Comparison of ENCODE assay signal across 8 cellular contexts in the genomic region with DNA sequence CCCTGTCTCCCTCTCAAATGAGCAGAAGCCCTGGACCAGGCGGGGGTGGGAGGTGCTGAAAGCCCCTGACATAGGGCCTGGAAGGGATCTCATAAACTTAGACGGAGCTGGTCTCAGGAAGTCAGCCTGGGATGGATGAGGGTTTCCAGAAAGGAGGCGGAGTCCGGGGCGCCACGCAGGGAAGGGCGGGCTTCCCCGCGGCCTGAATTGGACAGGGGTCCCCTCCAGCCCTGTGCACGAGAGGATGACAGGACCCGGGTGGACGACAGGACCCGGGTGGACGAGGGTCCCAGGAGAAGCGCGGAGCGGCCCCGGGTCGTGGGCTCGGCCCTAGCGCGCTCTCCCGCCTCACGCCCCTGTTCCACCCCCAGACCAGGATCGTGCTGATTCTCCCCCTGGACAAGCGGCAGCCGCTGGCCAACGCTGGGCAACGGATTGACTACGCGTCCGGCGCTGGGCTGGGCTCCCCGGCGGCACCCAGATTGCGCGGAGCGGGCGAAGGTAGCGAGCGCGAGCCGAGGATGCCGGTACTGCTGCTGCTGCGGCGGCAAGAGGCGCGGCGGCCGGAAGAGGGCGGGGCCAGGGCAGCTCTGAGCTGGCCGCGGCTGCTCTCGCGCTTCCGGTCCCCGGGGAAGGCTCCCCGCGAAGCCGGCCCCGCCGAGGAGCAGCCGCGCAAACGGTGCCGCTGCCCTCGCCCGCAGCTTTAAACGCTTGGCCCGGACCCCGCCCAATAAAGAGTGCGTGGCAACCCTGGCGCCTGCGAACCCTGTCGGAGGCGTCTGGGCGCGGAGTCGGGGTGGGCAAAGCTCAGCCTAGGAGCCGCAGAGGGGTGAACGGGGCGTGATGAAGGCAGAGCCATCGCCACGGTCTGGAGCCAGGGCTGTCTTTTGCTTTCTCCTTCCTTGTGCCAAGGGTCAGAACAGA. TPM values are rescaled to one million over a fixed set of nuclear protein-coding genes. Genes with fewer than 3 reads are reported as not detected.
A peak's percentile ranks its signal among the peaks of the same experiment; 100 is the strongest.
DNase-seq lines count a peak whose midpoint lies in the region; ATAC-seq, FAIRE-seq and TF ChIP-seq lines count a peak whose summit lies in the region.

No MANE protein-coding gene starts in this region.

- H3K18ac ChIP-seq in trophoblast cell (ENCODE audit: low read length) = peak overlapping the region; percentile 87

- H3K27ac Mint-ChIP-seq in activated naive CD8-positive, alpha-beta T cell treated with anti-CD3 and anti-CD28 coated beads, Interleukin-2, amount 50 U/mL, for 24 hours = peak overlapping the region; percentile 69
- peak overlapping the region; percentile 86 for H3K27ac Mint-ChIP-seq in type B pancreatic cell

- H3K9me3 Mint-ChIP-seq in activated naive CD8-positive, alpha-beta T cell treated with anti-CD3 and anti-CD28 coated beads, Interleukin-2, amount 50 U/mL, for 24 hours = no peaks in the 10 kb centered on the region
- no peaks in the 10 kb centered on the region for H3K9me3 Mint-ChIP-seq in type B pancreatic cell

- peak overlapping the region; percentile 86 for H3K4ac ChIP-seq in trophoblast cell (ENCODE audit: low read depth, low read length)

- H3K4me1 Mint-ChIP-seq in activated naive CD8-positive, alpha-beta T cell treated with anti-CD3 and anti-CD28 coated beads, Interleukin-2, amount 50 U/mL, for 24 hours = peaks cover 27% of the 10 kb centered on the region
- peaks cover 33% of the 10 kb centered on the region for H3K4me1 Mint-ChIP-seq in type B pancreatic cell (ENCODE audit: unreplicated experiment)

- H2BK12ac ChIP-seq in trophoblast cell (ENCODE audit: low read length) = peak overlapping the region; percentile 78

- TF ChIP-seq CTCF in D721Med (IDR thresholded peaks at IDR 0.05; ENCODE audit: insufficient read depth, missing control alignments) (no peak), heart left ventricle (IDR thresholded peaks at IDR 0.05) (peak in 1 of 12 donors; percentile 6), type B pancreatic cell (conservative IDR thresholded peaks at IDR 0.05) (peak; percentile 30)

- H3K27ac ChIP-seq in heart left ventricle = peak overlapping the region; percentile 34 to 95 (median 83)
- peak overlapping the region; percentile 84 for H3K27ac ChIP-seq in trophoblast cell (ENCODE audit: low read depth, low read length)

- peak overlapping the region; percentile 99 for H4K12ac ChIP-seq in trophoblast cell (ENCODE audit: low read depth, low read length)

- peak overlapping the region; percentile 78 for H2AK5ac ChIP-seq in trophoblast cell (ENCODE audit: low read length)

- H3K4me3 ChIP-seq in heart left ventricle = peak overlapping the region; percentile 56 to 90 (median 69)
- peak overlapping the region; percentile 91 for H3K4me3 ChIP-seq in trophoblast cell (ENCODE audit: low read depth, low read length)

- 1 to 2% (median 1%) methylated on average over 50 to 84 of the region's 84 CpGs for WGBS in heart left ventricle, 4 donors
- no CpG with 5 or more reads among the region's 84 CpGs for WGBS in trophoblast cell (ENCODE audit: extremely low coverage, insufficient coverage, insufficient read length)

- no peaks in the 10 kb centered on the region for H3K27me3 Mint-ChIP-seq in activated naive CD8-positive, alpha-beta T cell treated with anti-CD3 and anti-CD28 coated beads, Interleukin-2, amount 50 U/mL, for 24 hours
- H3K27me3 Mint-ChIP-seq in type B pancreatic cell = no peaks in the 10 kb centered on the region

- H3K27me3 ChIP-seq in heart left ventricle = no peaks in the 10 kb centered on the region
- H3K27me3 ChIP-seq in trophoblast cell (ENCODE audit: insufficient read depth, low read length) = no peaks in the 10 kb centered on the region

- peaks cover 2% of the 10 kb centered on the region for H3K36me3 Mint-ChIP-seq in activated naive CD8-positive, alpha-beta T cell treated with anti-CD3 and anti-CD28 coated beads, Interleukin-2, amount 50 U/mL, for 24 hours (ENCODE audit: low read depth)
- H3K36me3 Mint-ChIP-seq in type B pancreatic cell = peaks cover 3% of the 10 kb centered on the region

- intact Hi-C loops in heart left ventricle (cut with DNase I) = loop anchor here in 1 of 10 donors (5.0 kb wide), 1 partner anchor 261 kb away; the partner anchor contains the start of gene CDK5RAP1

- peak overlapping the region; percentile 98 for H2AFZ ChIP-seq in trophoblast cell (ENCODE audit: insufficient read depth, low read length, poor library complexity)

- DNase-seq in D721Med (ENCODE audit: insufficient read length, low spot score) (peak; percentile 92), NCI-H1048 (lab: John Stamatoyannopoulos, UW) (peak; percentile 59), T follicular helper cell (ENCODE audit: low read depth) (peak; percentile 73), heart left ventricle (peak; percentile 84 to 93 (median 88)), trophoblast cell (peak; percentile 71 to 84), type B pancreatic cell (ENCODE audit: extremely low spot score, unreplicated experiment) (peak; percentile 92)
- peak; percentile 89 for DNase-seq in activated naive CD8-positive, alpha-beta T cell treated with anti-CD3 and anti-CD28 coated beads, Interleukin-2, amount 50 U/mL, for 24 hours

- ATAC-seq in GM21723 (IDR thresholded peaks at IDR 0.05; ENCODE audit: unreplicated experiment) (peak; percentile 46), heart left ventricle (peak in 3 of 4 donors; percentile 66 to 69 (median 67))
- ATAC-seq in activated naive CD8-positive, alpha-beta T cell treated with anti-CD3 and anti-CD28 coated beads, Interleukin-2, amount 50 U/mL, for 24 hours = peak; percentile 53

- TF ChIP-seq POLR2A in heart left ventricle (IDR thresholded peaks at IDR 0.05) = peak in 1 of 2 donors; percentile 63

- H2BK120ac ChIP-seq in trophoblast cell (ENCODE audit: insufficient read depth, low read length, poor library complexity) = peak overlapping the region; percentile 85

- H3K79me2 ChIP-seq in trophoblast cell (ENCODE audit: control insufficient read depth, insufficient read depth, low read length, poor library complexity) = peaks cover 7% of the 10 kb centered on the region

- H3K36me3 ChIP-seq in heart left ventricle (peaks cover 0 to 20% (median 10%) of the 10 kb centered on the region in 9 donors), trophoblast cell (ENCODE audit: control insufficient read depth in 1 of 2, insufficient read depth in 2 of 2, low read length in 2 of 2) (peaks cover 35 to 38% of the 10 kb centered on the region in 2 experiments)

- H3K9ac ChIP-seq in trophoblast cell (ENCODE audit: low read length) = peak overlapping the region; percentile 83

- peak overlapping the region; percentile 82 for H3K4me3 Mint-ChIP-seq in activated naive CD8-positive, alpha-beta T cell treated with anti-CD3 and anti-CD28 coated beads, Interleukin-2, amount 50 U/mL, for 24 hours
- peak overlapping the region; percentile 96 for H3K4me3 Mint-ChIP-seq in type B pancreatic cell

- H2BK5ac ChIP-seq in trophoblast cell (ENCODE audit: low read depth, low read length, poor library complexity) = peak overlapping the region; percentile 83

- peak overlapping the region; percentile 99 for H4K8ac ChIP-seq in trophoblast cell (ENCODE audit: low read depth, low read length)

- H3K23ac ChIP-seq in trophoblast cell (ENCODE audit: low read length) = no peak overlapping the region

- H3K14ac ChIP-seq in trophoblast cell (ENCODE audit: low read length) = peak overlapping the region; percentile 99

- H4K91ac ChIP-seq in trophoblast cell (ENCODE audit: low read depth, low read length) = peak overlapping the region; percentile 97

- peaks cover 10% of the 10 kb centered on the region for H3K79me1 ChIP-seq in trophoblast cell (ENCODE audit: low read length)

- H3K9me3 ChIP-seq in heart left ventricle = no peaks in the 10 kb centered on the region
- peaks cover 2% of the 10 kb centered on the region for H3K9me3 ChIP-seq in trophoblast cell (ENCODE audit: insufficient read depth, low read depth, low read length)

- FAIRE-seq in D721Med (lab: Jason Lieb, UNC) = no peak

- H3K4me2 ChIP-seq in trophoblast cell (ENCODE audit: low read length) = peak overlapping the region; percentile 90

- H3K4me1 ChIP-seq in heart left ventricle (peaks cover 3 to 49% (median 34%) of the 10 kb centered on the region in 12 donors), trophoblast cell (ENCODE audit: control insufficient read depth in 1 of 2, insufficient read depth in 2 of 2, low read length in 2 of 2) (peaks cover 11 to 12% of the 10 kb centered on the region in 2 experiments)

RNA-seq across cellular contexts. Expression of gene C20orf144, which starts 1.3 kb away (rescaled TPM):
- total RNA-seq in heart left ventricle (under 1 TPM in 2 of 9 donors, not detected in 7; 0.13 to 0.50 TPM), type B pancreatic cell (ENCODE audit: low replicate concordance) (0.29 and 0.82 TPM in 2 replicates)
- under 1 TPM in 1 of 2 donors, not detected in 1; 0.15 TPM for polyA plus RNA-seq in heart left ventricle
- polyA plus RNA-seq in trophoblast cell (2013) = 0.04 and 0.10 TPM in 2 replicates

RNA-seq across cellular contexts. Expression of gene ACTL10, which starts 3.3 kb away (rescaled TPM):
- total RNA-seq in heart left ventricle (1 to 10 TPM in 1 of 9 donors, under 1 TPM in 8; 0.13 to 1.1 (median 0.36) TPM), type B pancreatic cell (ENCODE audit: low replicate concordance) (1.7 and 2.6 TPM in 2 replicates)
- under 1 TPM; 0.23 to 0.57 TPM for polyA plus RNA-seq in heart left ventricle
- 0.01 TPM in 1 of 2 replicates, not detected in the other for polyA plus RNA-seq in trophoblast cell (2013)

RNA-seq across cellular contexts. Expression of gene NECAB3, which starts 10.8 kb away (rescaled TPM):
- total RNA-seq in heart left ventricle (100 to 1,000 TPM in 1 of 9 donors, 10 to 100 TPM in 8; 54.5 to 111 (median 74.8) TPM), type B pancreatic cell (ENCODE audit: low replicate concordance) (67.4 and 68.2 TPM in 2 replicates)
- polyA plus RNA-seq in heart left ventricle = 10 to 100 TPM; 37.6 to 67.2 TPM
- polyA plus RNA-seq in trophoblast cell (2013) = 15.3 and 17.0 TPM in 2 replicates

RNA-seq across cellular contexts. Expression of gene E2F1, which starts 22.8 kb away (rescaled TPM):
- 1 to 10 TPM in 7 of 9 donors, under 1 TPM in 2; 0.32 to 6.4 (median 1.4) TPM for total RNA-seq in heart left ventricle
- 1 to 10 TPM in 1 of 2 donors, under 1 TPM in 1; 0.46 to 1.1 TPM for polyA plus RNA-seq in heart left ventricle
- 7.1 TPM in 2 replicates for polyA plus RNA-seq in trophoblast cell (2013)
- total RNA-seq in type B pancreatic cell (ENCODE audit: low replicate concordance) = 20.7 and 32.8 TPM in 2 replicates

RNA-seq across cellular contexts. Expression of gene PXMP4, which starts 56.7 kb away (rescaled TPM):
- total RNA-seq in heart left ventricle (10 to 100 TPM in 6 of 9 donors, 1 to 10 TPM in 3; 8.2 to 13.0 (median 11.9) TPM), type B pancreatic cell (ENCODE audit: low replicate concordance) (10.3 and 12.2 TPM in 2 replicates)
- 1 to 10 TPM; 5.0 to 7.5 TPM for polyA plus RNA-seq in heart left ventricle
- polyA plus RNA-seq in trophoblast cell (2013) = 1.9 and 2.4 TPM in 2 replicates

Comparison
In these comparisons a context has a peak if more than half of its experiments do, and no peak if none do; other contexts are left out.
1. Peak in every context shown above with its lines: DNase-seq, ATAC-seq, H3K4me3 ChIP-seq and H3K27ac ChIP-seq.